10 cellular contexts compared by ENCODE assay signal in the genomic region with DNA sequence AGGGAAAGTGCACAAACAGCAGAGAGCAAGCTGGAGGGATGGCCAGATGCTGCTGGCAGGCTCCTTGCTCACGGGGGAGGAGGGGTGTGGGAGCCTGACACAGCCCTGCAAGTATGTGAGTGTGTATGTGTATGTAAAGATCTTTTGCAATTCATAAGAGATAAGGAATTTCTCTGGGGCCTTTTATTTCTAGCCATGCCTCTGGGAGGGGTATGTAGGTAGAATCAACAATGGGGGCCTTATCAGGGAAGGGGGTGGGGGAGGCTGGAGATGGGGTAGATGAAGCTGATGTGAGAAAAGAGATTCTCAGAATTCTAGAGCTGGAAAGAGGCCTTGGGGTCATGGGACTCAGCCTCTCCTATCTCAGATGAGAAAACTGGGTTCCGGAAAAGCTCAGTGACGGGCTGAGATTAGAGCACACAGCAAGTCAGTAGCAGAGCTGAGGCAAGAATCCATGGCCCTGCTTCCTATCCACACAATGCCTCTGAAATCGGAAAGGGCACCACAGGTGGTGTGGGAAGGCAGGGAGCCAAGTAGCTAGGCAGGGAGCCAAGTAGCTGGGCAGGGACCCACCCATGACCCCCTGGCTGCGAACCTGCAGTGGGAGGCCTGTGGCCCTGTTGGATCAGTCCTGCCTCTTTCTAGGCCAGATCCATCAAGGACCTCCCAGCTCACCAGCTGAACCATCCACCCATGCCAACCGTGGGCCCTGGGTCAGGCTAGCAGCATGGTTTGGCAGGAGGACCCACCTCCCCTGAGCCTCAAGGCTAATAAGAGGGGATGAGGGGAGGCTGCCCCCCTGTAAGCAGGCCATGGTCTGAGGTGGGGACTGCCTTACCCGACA. TPM values are rescaled to one million over a fixed set of nuclear protein-coding genes. Genes with fewer than 3 reads are reported as not detected.
A peak's percentile ranks its signal among the peaks of the same experiment; 100 is the strongest.
DNase-seq lines count a peak whose midpoint lies in the region; ATAC-seq, FAIRE-seq and TF ChIP-seq lines count a peak whose summit lies in the region.
"Had no signal": no experiment of that assay in that cellular context is flagged by ENCODE, and none has a peak within 500 bp of the region (broad histone marks: within the 10 kb centered on the region; RNA-seq: fewer than 3 reads in every experiment).

No MANE protein-coding gene starts in this region.

- CTCF ChIA-PET in AG04449 (lab: Yijun Ruan, JAX): interaction anchor here (0.7 to 7.8 kb wide), 26 partner anchors 8 to 421 kb away, joined by 3 to 181 read pairs (median 4); a partner anchor contains a TSS
- CTCF ChIA-PET in IMR-90 (lab: Yijun Ruan, JAX): interaction anchor here (1.0 to 1.4 kb wide), 3 partner anchors 9 to 130 kb away, joined by 3 read pairs; no protein-coding TSS in a partner anchor

- peak overlapping the region; percentile 95 for H2AK9ac ChIP-seq in IMR-90 (replicated peaks; ENCODE audit: low read depth, low read length, poor library complexity)

- H2AK5ac ChIP-seq in IMR-90 (ENCODE audit: low read depth, low read length): peak overlapping the region; percentile 99

- H4K20me1 ChIP-seq in IMR-90 (ENCODE audit: insufficient read depth, low read length): 0 out of 2 replicates have a peak, but pooled peaks cover 6% of the 10 kb centered on the region

- no peaks in the 10 kb centered on the region for H3K36me3 ChIP-seq in IMR-90 (ENCODE audit: control insufficient read depth, insufficient read depth, low read length)
- H3K36me3 ChIP-seq in bronchial epithelial cell (ENCODE audit: control insufficient read depth, insufficient read depth, low read length): no peaks in the 10 kb centered on the region
- H3K36me3 ChIP-seq in left lung: no peaks in the 10 kb centered on the region

- no peaks in the 10 kb centered on the region for H3K79me1 ChIP-seq in IMR-90 (ENCODE audit: low read depth in 1 of 2, low read length in 2 of 2)

- H3K9me1 ChIP-seq in IMR-90 (ENCODE audit: insufficient read depth, low read length): peaks cover 26% of the 10 kb centered on the region

- TF ChIP-seq RAD21 in IMR-90 (IDR thresholded peaks at IDR 0.05; ENCODE audit: low read length): no peak; the same call in 1 of the 2 replicates

- H3K4me1 Mint-ChIP-seq in activated T-cell treated with anti-CD3 and anti-CD28 coated beads, Interleukin-2, amount 50 U/mL, for 24 hours (ENCODE audit: low read depth): peaks cover 45% of the 10 kb centered on the region
- H3K4me1 Mint-ChIP-seq: activated naive CD4-positive, alpha-beta T cell treated with anti-CD3 and anti-CD28 coated beads, Interleukin-2, amount 50 U/mL, for 24 hours had no signal

- H3K56ac ChIP-seq in IMR-90 (ENCODE audit: extremely low read depth, insufficient read depth, low read length): no peak overlapping the region; the same call in 1 of the 2 replicates

- H3K4ac ChIP-seq in IMR-90 (ENCODE audit: low read depth, low read length): peak overlapping the region; percentile 96

- H3K27me3 Mint-ChIP-seq in activated T-cell treated with anti-CD3 and anti-CD28 coated beads, Interleukin-2, amount 50 U/mL, for 24 hours: peaks cover 3% of the 10 kb centered on the region
- H3K27me3 Mint-ChIP-seq: activated naive CD4-positive, alpha-beta T cell treated with anti-CD3 and anti-CD28 coated beads, Interleukin-2, amount 50 U/mL, for 24 hours had no signal

- BruUV-seq in IMR-90 (replicated peaks; lab: Mats Ljungman, UMichigan): no TSS peak

- no peaks in the 10 kb centered on the region for H3K36me3 Mint-ChIP-seq in activated T-cell treated with anti-CD3 and anti-CD28 coated beads, Interleukin-2, amount 50 U/mL, for 24 hours (ENCODE audit: low read depth)
- H3K36me3 Mint-ChIP-seq: activated naive CD4-positive, alpha-beta T cell treated with anti-CD3 and anti-CD28 coated beads, Interleukin-2, amount 50 U/mL, for 24 hours; naive thymus-derived CD8-positive, alpha-beta T cell had no signal

- peak overlapping the region; percentile 71 for H4K5ac ChIP-seq in IMR-90 (ENCODE audit: low read depth, low read length)

- H3K27ac ChIP-seq in IMR-90 (ENCODE audit: insufficient read depth, low read length): peak overlapping the region; percentile 92
- peak overlapping the region in 1 of 2 donors; percentile 65 for H3K27ac ChIP-seq in left lung

- in situ Hi-C loops in IMR-90 (cut with MboI; ENCODE audit: low sequenced_read_pairs): no loop called here

- dilution Hi-C loops in IMR-90 (cut with HindIII; ENCODE audit: low sequenced_read_pairs, unreplicated experiment): no loop called here

- H2BK15ac ChIP-seq in IMR-90 (ENCODE audit: low read depth, low read length): peak overlapping the region; percentile 98

- intact Hi-C loops in IMR-90 (cut with micrococcal nuclease) (loop anchor here (2.0 kb wide), 1 partner anchor 52 kb away; no protein-coding TSS in a partner anchor), left lung (cut with DNase I) (no loop called here), left colon (cut with DNase I, micrococcal nuclease) (loop anchor here in 1 of 2 donors (10.0 kb wide), 1 partner anchor 84 kb away; no protein-coding TSS in a partner anchor)

- DNase-seq in AG04449 (ENCODE audit: low read depth, low spot score): peak; percentile 91
- DNase-seq in IMR-90: peak; percentile 97
- peak; percentile 88 for DNase-seq in bronchial epithelial cell (ENCODE audit: low read depth)
- DNase-seq in left lung: peak in 1 of 2 donors; percentile 60
- no peak for DNase-seq in NCI-H1105 treated with DMSO at 0.1 percent for 48 hours (lab: John Stamatoyannopoulos, UW)
- no peak for DNase-seq in activated T-cell treated with anti-CD3 and anti-CD28 coated beads, Interleukin-2, amount 50 U/mL, for 24 hours
- no peak for DNase-seq in stimulated activated CD4-positive, alpha-beta T cell treated with anti-CD3 and anti-CD28 coated beads, Interleukin-2, amount 100 ng/mL, for 24 hours
- DNase-seq in left colon: no peak

- POLR2A ChIA-PET in AG04449 (lab: Yijun Ruan, JAX): interaction anchor here (0.8 to 1.0 kb wide), 2 partner anchors 13 to 51 kb away, joined by 3 read pairs; no protein-coding TSS in a partner anchor
- POLR2A ChIA-PET in IMR-90 (lab: Charles Lee; ENCODE audit: unreplicated experiment): interaction anchor here (0.6 kb wide), 1 partner anchor 285 kb away, joined by 3 read pairs; no protein-coding TSS in a partner anchor

- peak overlapping the region; percentile 96 for H4K91ac ChIP-seq in IMR-90 (ENCODE audit: insufficient read depth, low read depth, low read length)

- peaks cover 6% of the 10 kb centered on the region; the same call in 1 of the 2 replicates for H3K27me3 ChIP-seq in IMR-90 (ENCODE audit: control insufficient read depth, insufficient read depth, low read length)
- H3K27me3 ChIP-seq in bronchial epithelial cell (ENCODE audit: control insufficient read depth, insufficient read depth, low read length): no peaks in the 10 kb centered on the region
- peaks cover 0 to 34% of the 10 kb centered on the region in 2 donors for H3K27me3 ChIP-seq in left lung

- peak overlapping the region; percentile 97 for H2BK120ac ChIP-seq in IMR-90 (ENCODE audit: low read depth, low read length)

- peak overlapping the region; percentile 57 to 86 for H4K8ac ChIP-seq in IMR-90 (ENCODE audit: low read depth in 2 of 2, low read length in 2 of 2)

- no peak overlapping the region for H3K27ac Mint-ChIP-seq in activated T-cell treated with anti-CD3 and anti-CD28 coated beads, Interleukin-2, amount 50 U/mL, for 24 hours
- H3K27ac Mint-ChIP-seq: activated naive CD4-positive, alpha-beta T cell treated with anti-CD3 and anti-CD28 coated beads, Interleukin-2, amount 50 U/mL, for 24 hours had no signal

- H2AFZ ChIP-seq in IMR-90 (replicated peaks; ENCODE audit: low read length, poor library complexity): peak overlapping the region; percentile 80

- peak overlapping the region; percentile 8; the same call in 1 of the 2 replicates for H3K9ac ChIP-seq in IMR-90 (ENCODE audit: low read depth, low read length)

- no peak for TF ChIP-seq POLR2A in IMR-90 (IDR thresholded peaks at IDR 0.05; ENCODE audit: low read depth, low read length)

- no peak overlapping the region for H3K4me3 Mint-ChIP-seq in activated T-cell treated with anti-CD3 and anti-CD28 coated beads, Interleukin-2, amount 50 U/mL, for 24 hours
- H3K4me3 Mint-ChIP-seq: activated naive CD4-positive, alpha-beta T cell treated with anti-CD3 and anti-CD28 coated beads, Interleukin-2, amount 50 U/mL, for 24 hours; naive thymus-derived CD8-positive, alpha-beta T cell had no signal

- H3K14ac ChIP-seq in IMR-90 (replicated peaks; ENCODE audit: low read depth, low read length): peak overlapping the region; percentile 93

- H2BK20ac ChIP-seq in IMR-90 (ENCODE audit: low read depth, low read length): peak overlapping the region; percentile 98

- H3K4me3 ChIP-seq in AG04449 (ENCODE audit: low read depth, low read length) (no peak overlapping the region), IMR-90 (ENCODE audit: insufficient read depth, low read depth, low read length) (no peak overlapping the region), bronchial epithelial cell (ENCODE audit: low read depth, low read length) (no peak overlapping the region), left lung (no peak overlapping the region)

- WGBS in IMR-90 (ENCODE audit: extremely low coverage in 2 of 2, insufficient read length in 1 of 2), 2 experiments: 0% methylated on average over 1 of the region's 7 CpGs; no CpG with 5 or more reads in 1 of the 2 experiments

- ATAC-seq in IMR-90 (ENCODE audit: low read depth): peak; percentile 88
- peak; percentile 65 for ATAC-seq in left lung
- no peak for ATAC-seq in left colon
- ATAC-seq: naive thymus-derived CD8-positive, alpha-beta T cell had no signal

- H3K4me2 ChIP-seq in IMR-90 (ENCODE audit: low read depth, low read length): peak overlapping the region; percentile 6; the same call in 1 of the 2 replicates

- TF ChIP-seq CTCF in AG04449 (IDR thresholded peaks at IDR 0.05; ENCODE audit: insufficient read depth, low read length, missing control alignments) (no peak), IMR-90 (conservative IDR thresholded peaks at IDR 0.05; ENCODE audit: low read depth, low read length) (no peak), bronchial epithelial cell (IDR thresholded peaks at IDR 0.05; ENCODE audit: insufficient read depth, low read length, severe bottlenecking) (no peak), left lung (IDR thresholded peaks at IDR 0.05) (no peak)

- H3K9me3 Mint-ChIP-seq in activated T-cell treated with anti-CD3 and anti-CD28 coated beads, Interleukin-2, amount 50 U/mL, for 24 hours: no peaks in the 10 kb centered on the region
- H3K9me3 Mint-ChIP-seq: activated naive CD4-positive, alpha-beta T cell treated with anti-CD3 and anti-CD28 coated beads, Interleukin-2, amount 50 U/mL, for 24 hours; naive thymus-derived CD8-positive, alpha-beta T cell had no signal

- 0 out of 2 replicates have a peak, but pooled peaks cover 2% of the 10 kb centered on the region for H3K9me3 ChIP-seq in IMR-90 (ENCODE audit: control insufficient read depth, insufficient read depth, low read length)
- H3K9me3 ChIP-seq in left lung: no peaks in the 10 kb centered on the region

- H2BK5ac ChIP-seq in IMR-90 (ENCODE audit: low read depth, low read length, poor library complexity, severe bottlenecking): peak overlapping the region; percentile 78

- peaks cover 45% of the 10 kb centered on the region for H3K4me1 ChIP-seq in IMR-90 (ENCODE audit: control insufficient read depth, insufficient read depth, low read length)
- H3K4me1 ChIP-seq in left lung: peaks cover 25 to 28% of the 10 kb centered on the region in 2 donors

- peak overlapping the region; percentile 86 for H3K18ac ChIP-seq in IMR-90 (ENCODE audit: low read depth, low read length)

- peak; percentile 89 for FAIRE-seq in bronchial epithelial cell (lab: Jason Lieb, UNC)

- H3K23ac ChIP-seq in IMR-90 (ENCODE audit: low read depth, low read length): peak overlapping the region; percentile 92

RNA-seq across cellular contexts. Expression of a gene that starts 54.7 kb away (rescaled TPM):
- total RNA-seq in IMR-90 (2012; rRNA removed): 4.4 and 8.2 TPM in 2 replicates
- polyA plus RNA-seq in IMR-90 (2012; rRNA removed): 8.4 and 10.6 TPM in 2 replicates
- 3.5 and 6.2 TPM in 2 replicates for polyA plus RNA-seq in IMR-90 (2012; cell fraction: cytosol; rRNA removed)
- 28.4 and 37.6 TPM in 2 replicates for polyA plus RNA-seq in IMR-90 (2012; cell fraction: nucleus; rRNA removed; ENCODE audit: low replicate concordance)
- total RNA-seq in bronchial epithelial cell: 32.4 and 35.8 TPM in 2 replicates
- 10 to 100 TPM; 31.9 to 34.3 TPM for total RNA-seq in left lung
- 10 to 100 TPM; 79.3 to 90.1 TPM for total RNA-seq in left colon

Comparison
In these comparisons a context has a peak if more than half of its experiments do, and no peak if none do; other contexts are left out.
1. DNase-seq: peak in AG04449 (single experiment), IMR-90 (single experiment) and bronchial epithelial cell (single experiment); none in NCI-H1105 treated with DMSO at 0.1 percent for 48 hours (single experiment), activated T-cell treated with anti-CD3 and anti-CD28 coated beads, Interleukin-2, amount 50 U/mL, for 24 hours (single experiment), stimulated activated CD4-positive, alpha-beta T cell treated with anti-CD3 and anti-CD28 coated beads, Interleukin-2, amount 100 ng/mL, for 24 hours (0 of 2) and left colon (0 of 2).